ENCODE assay signal across 23 cellular contexts in genomic region chr13:74586839-74587238, GRCh38.
A peak's percentile ranks its signal among the peaks of the same experiment; 100 is the strongest.
DNase-seq lines count a peak whose midpoint lies in the region; ATAC-seq, FAIRE-seq and TF ChIP-seq lines count a peak whose summit lies in the region.
"Had no signal": no experiment of that assay in that cellular context is flagged by ENCODE, and none has a peak within 500 bp of the region (broad histone marks: within the 10 kb centered on the region; RNA-seq: fewer than 3 reads in every experiment).

No MANE protein-coding gene starts in this region.

- H3K4me3 ChIP-seq in astrocyte (ENCODE audit: insufficient read depth, low read depth, low read length) (no peak overlapping the region), foreskin fibroblast (ENCODE audit: low read depth in 1 of 2, low read length in 2 of 2) (no peak overlapping the region)
- H3K4me3 ChIP-seq: BLaER1 treated with 17β-estradiol and CSF1 and Interleukin-3, amounts not matched to agents 10 nM and 100 nM had no signal

- no peak overlapping the region for H3K27ac Mint-ChIP-seq in astrocyte (ENCODE audit: unreplicated experiment)
- no peak overlapping the region for H3K27ac Mint-ChIP-seq in activated naive CD4-positive, alpha-beta T cell treated with anti-CD3 and anti-CD28 coated beads for 36 hours
- H3K27ac Mint-ChIP-seq: CD4-positive, alpha-beta memory T cell had no signal

- no peaks in the 10 kb centered on the region for H3K36me3 Mint-ChIP-seq in astrocyte (ENCODE audit: low read depth, unreplicated experiment)
- no peaks in the 10 kb centered on the region for H3K36me3 Mint-ChIP-seq in activated naive CD4-positive, alpha-beta T cell treated with anti-CD3 and anti-CD28 coated beads for 36 hours (ENCODE audit: low read depth)

- no peaks in the 10 kb centered on the region for H3K9me3 Mint-ChIP-seq in astrocyte (ENCODE audit: unreplicated experiment)
- H3K9me3 Mint-ChIP-seq in activated naive CD4-positive, alpha-beta T cell treated with anti-CD3 and anti-CD28 coated beads for 36 hours, result no peaks in the 10 kb centered on the region

- H3K27me3 ChIP-seq in astrocyte (ENCODE audit: insufficient read depth, low read length), result no peaks in the 10 kb centered on the region
- H3K27me3 ChIP-seq: BLaER1 treated with 17β-estradiol and CSF1 and Interleukin-3, amounts not matched to agents 10 nM and 100 nM had no signal

- no peaks in the 10 kb centered on the region for H3K79me2 ChIP-seq in astrocyte (ENCODE audit: insufficient read depth, low read length)

- no peak overlapping the region for H3K9ac ChIP-seq in astrocyte (ENCODE audit: low read length)
- H3K9ac ChIP-seq: BLaER1 treated with 17β-estradiol and CSF1 and Interleukin-3, amounts not matched to agents 10 nM and 100 nM had no signal

- peaks cover 6% of the 10 kb centered on the region for H3K4me1 Mint-ChIP-seq in astrocyte (ENCODE audit: low read depth, unreplicated experiment)
- H3K4me1 Mint-ChIP-seq in activated naive CD4-positive, alpha-beta T cell treated with anti-CD3 and anti-CD28 coated beads for 36 hours (ENCODE audit: low read depth), result no peaks in the 10 kb centered on the region
- H3K4me1 Mint-ChIP-seq: CD4-positive, alpha-beta memory T cell had no signal

- H3K4me2 ChIP-seq in astrocyte (ENCODE audit: low read length), result no peak overlapping the region
- H3K4me2 ChIP-seq: BLaER1 treated with 17β-estradiol and CSF1 and Interleukin-3, amounts not matched to agents 10 nM and 100 nM had no signal

- ATAC-seq in GM19463 (IDR thresholded peaks at IDR 0.05; ENCODE audit: unreplicated experiment), result no peak
- no peak for ATAC-seq in GM18505 (IDR thresholded peaks at IDR 0.05; ENCODE audit: unreplicated experiment)

- H3K4me3 Mint-ChIP-seq in astrocyte (ENCODE audit: unreplicated experiment), result no peak overlapping the region
- no peak overlapping the region for H3K4me3 Mint-ChIP-seq in activated naive CD4-positive, alpha-beta T cell treated with anti-CD3 and anti-CD28 coated beads for 36 hours
- H3K4me3 Mint-ChIP-seq: CD4-positive, alpha-beta memory T cell had no signal

- H3K9me3 ChIP-seq in astrocyte (ENCODE audit: insufficient read depth, low read depth, low read length), result no peaks in the 10 kb centered on the region
- H3K9me3 ChIP-seq: BLaER1 treated with 17β-estradiol and CSF1 and Interleukin-3, amounts not matched to agents 10 nM and 100 nM had no signal

- H3K4me1 ChIP-seq in astrocyte (ENCODE audit: insufficient read depth, low read length), result peaks cover 4% of the 10 kb centered on the region
- H3K4me1 ChIP-seq: BLaER1 treated with 17β-estradiol and CSF1 and Interleukin-3, amounts not matched to agents 10 nM and 100 nM had no signal

- intact Hi-C loops in activated naive CD4-positive, alpha-beta T cell treated with anti-CD3 and anti-CD28 coated beads for 36 hours (cut with micrococcal nuclease), result no loop called here

- no peak overlapping the region for H3K27ac ChIP-seq in astrocyte (ENCODE audit: low read depth, low read length)
- H3K27ac ChIP-seq: BLaER1 treated with 17β-estradiol and CSF1 and Interleukin-3, amounts not matched to agents 10 nM and 100 nM had no signal

- H4K20me1 ChIP-seq in astrocyte (ENCODE audit: insufficient read depth, low read length), result no peaks in the 10 kb centered on the region
- H4K20me1 ChIP-seq: BLaER1 treated with 17β-estradiol and CSF1 and Interleukin-3, amounts not matched to agents 10 nM and 100 nM had no signal

- no peak for TF ChIP-seq POLR2A in GM18505 (IDR thresholded peaks at IDR 0.05; ENCODE audit: borderline replicate concordance, extremely low read depth, insufficient read depth, insufficient read length)

- H2AFZ ChIP-seq in astrocyte (ENCODE audit: low read depth, low read length), result no peak overlapping the region

- no peaks in the 10 kb centered on the region for H3K36me3 ChIP-seq in astrocyte (ENCODE audit: insufficient read depth, low read length)
- H3K36me3 ChIP-seq: BLaER1 treated with 17β-estradiol and CSF1 and Interleukin-3, amounts not matched to agents 10 nM and 100 nM had no signal

- CTCF ChIA-PET in activated naive CD4-positive, alpha-beta T cell treated with anti-CD3 and anti-CD28 coated beads for 36 hours (lab: Charles Lee), result no interaction called here

- H3K27me3 Mint-ChIP-seq in astrocyte (ENCODE audit: low read depth, unreplicated experiment), result no peaks in the 10 kb centered on the region
- H3K27me3 Mint-ChIP-seq in activated naive CD4-positive, alpha-beta T cell treated with anti-CD3 and anti-CD28 coated beads for 36 hours (ENCODE audit: low read depth), result peaks cover 2% of the 10 kb centered on the region

- TF ChIP-seq CTCF in astrocyte (IDR thresholded peaks at IDR 0.05; ENCODE audit: insufficient read depth, low read depth, low read length), result no peak
- no peak for TF ChIP-seq CTCF in foreskin fibroblast (IDR thresholded peaks at IDR 0.05; ENCODE audit: low read depth, low read length)

- DNase-seq in HT1080 (ENCODE audit: low read depth), result peak; percentile 8
- DNase-seq in astrocyte (ENCODE audit: low read depth), result peak; percentile 43
- DNase-seq in foreskin fibroblast, result peak; percentile 14 to 39
- DNase-seq in activated naive CD4-positive, alpha-beta T cell treated with anti-CD3 and anti-CD28 coated beads for 36 hours, result no peak
- no peak for DNase-seq in NCI-H1092 treated with DMSO at 0.1 percent for 48 hours (lab: John Stamatoyannopoulos, UW)
- DNase-seq: AML-193; CD4-positive, alpha-beta memory T cell; COR-L47; DMS53; GDM1; KG1; MM.1S; NCI-H1417; NCI-H1694; NCI-H2029 treated with DMSO at 0.1 percent for 48 hours; NCI-H526 treated with DMSO at 0.1 percent for 48 hours; Right ventricle myocardium superior; RPMI8226 had no signal

- no peak for FAIRE-seq in astrocyte (lab: Jason Lieb, UNC)
- FAIRE-seq: A204.1, GM12891 had no signal

Comparison
In these comparisons a context has a peak if more than half of its experiments do, and no peak if none do; other contexts are left out.
1. DNase-seq: peak in HT1080 (single experiment), astrocyte (single experiment) and foreskin fibroblast (2 of 2); none in activated naive CD4-positive, alpha-beta T cell treated with anti-CD3 and anti-CD28 coated beads for 36 hours (single experiment) and NCI-H1092 treated with DMSO at 0.1 percent for 48 hours (single experiment).